In the genomic region with DNA sequence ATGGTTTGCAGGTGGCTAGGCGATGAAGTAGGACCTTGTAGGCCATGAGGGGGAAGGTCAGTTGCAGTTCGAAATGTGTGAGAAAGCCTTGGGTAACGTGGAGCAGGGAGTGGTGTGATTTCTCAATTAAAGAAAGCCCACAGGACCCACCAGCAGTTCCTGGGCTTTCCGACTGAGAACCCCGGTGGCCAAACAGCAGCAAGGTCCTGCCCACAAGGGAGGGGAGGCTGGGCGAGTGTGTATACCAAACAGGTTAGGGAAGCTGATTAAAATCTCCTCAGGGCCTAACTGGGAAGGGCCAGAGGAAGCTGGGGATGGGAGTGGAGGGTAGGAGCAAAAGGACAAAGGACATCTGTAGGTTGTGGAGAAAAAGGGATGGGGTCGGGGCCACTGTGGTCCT, we compare ENCODE assay signal across 11 cellular contexts. TPM values are rescaled to one million over a fixed set of nuclear protein-coding genes. Genes with fewer than 3 reads are reported as not detected.
DNase-seq lines count a peak whose midpoint lies in the region; ATAC-seq, FAIRE-seq and TF ChIP-seq lines count a peak whose summit lies in the region.
"Had no signal": no experiment of that assay in that cellular context is flagged by ENCODE, and none has a peak within 500 bp of the region (broad histone marks: within the 10 kb centered on the region; RNA-seq: fewer than 3 reads in every experiment).

No MANE protein-coding gene starts in this region.

- TF ChIP-seq CTCF in vagina (IDR thresholded peaks at IDR 0.05): no peak

- H3K4me3 Mint-ChIP-seq in stimulated activated naive CD8-positive, alpha-beta T cell treated with anti-CD3 and anti-CD28 coated beads, Interleukin-15, Interleukin-2, amounts not matched to agents 100 ng/mL and 50 ng/mL, for 24 hours: no peak overlapping the region
- peak overlapping the region; percentile 85 for H3K4me3 Mint-ChIP-seq in activated T-helper 17 cell treated with anti-CD3 and anti-CD28 coated beads, Interleukin-2, amount 50 U/mL, for 72 hours
- no peak overlapping the region for H3K4me3 Mint-ChIP-seq in memory B cell

- intact Hi-C loops in vagina (cut with DNase I): no loop called here

- H3K9me3 ChIP-seq in vagina: no peaks in the 10 kb centered on the region

- peaks cover 0 to 4% of the 10 kb centered on the region in 2 donors for H3K36me3 ChIP-seq in vagina

- no peak for FAIRE-seq in GM19239 (lab: Jason Lieb, UNC)
- FAIRE-seq: H54 had no signal

- no peak for ATAC-seq in stimulated activated naive CD8-positive, alpha-beta T cell treated with anti-CD3 and anti-CD28 coated beads, Interleukin-15, Interleukin-2, amounts not matched to agents 100 U/mL and 50 U/mL, for 24 hours
- no peak for ATAC-seq in activated T-helper 17 cell treated with anti-CD3 and anti-CD28 coated beads, Interleukin-2, amount 50 U/mL, for 72 hours (replicated peaks)
- ATAC-seq in memory B cell (ENCODE audit: low read depth): no peak
- no peak for ATAC-seq in HG03108 (IDR thresholded peaks at IDR 0.05; ENCODE audit: unreplicated experiment)

- peaks cover 20% of the 10 kb centered on the region for H3K4me1 Mint-ChIP-seq in stimulated activated naive CD8-positive, alpha-beta T cell treated with anti-CD3 and anti-CD28 coated beads, Interleukin-15, Interleukin-2, amounts not matched to agents 100 ng/mL and 50 ng/mL, for 24 hours (ENCODE audit: low read depth)
- peaks cover 8% of the 10 kb centered on the region for H3K4me1 Mint-ChIP-seq in activated T-helper 17 cell treated with anti-CD3 and anti-CD28 coated beads, Interleukin-2, amount 50 U/mL, for 72 hours
- peaks cover 12% of the 10 kb centered on the region for H3K4me1 Mint-ChIP-seq in memory B cell

- no peak for DNase-seq in stimulated activated naive CD8-positive, alpha-beta T cell treated with anti-CD3 and anti-CD28 coated beads, Interleukin-15, Interleukin-2, amounts not matched to agents 100 U/mL and 50 U/mL, for 24 hours
- DNase-seq in memory B cell (ENCODE audit: low spot score in 2 of 2): no peak
- no peak for DNase-seq in vagina (ENCODE audit: extremely low spot score in 2 of 2)
- no peak for DNase-seq in stimulated activated CD4-positive, alpha-beta T cell treated with anti-CD3 and anti-CD28 coated beads, Interleukin-15, amount 100 ng/mL, for 24 hours
- no peak for DNase-seq in GM19239 (ENCODE audit: insufficient read length, low spot score)
- DNase-seq: brain microvascular endothelial cell, NCI-H1930 had no signal

- peak overlapping the region; percentile 22 for H3K27ac Mint-ChIP-seq in stimulated activated naive CD8-positive, alpha-beta T cell treated with anti-CD3 and anti-CD28 coated beads, Interleukin-15, Interleukin-2, amounts not matched to agents 100 ng/mL and 50 ng/mL, for 24 hours
- H3K27ac Mint-ChIP-seq in activated T-helper 17 cell treated with anti-CD3 and anti-CD28 coated beads, Interleukin-2, amount 50 U/mL, for 72 hours: peak overlapping the region; percentile 54
- peak overlapping the region; percentile 75 for H3K27ac Mint-ChIP-seq in memory B cell

- H3K36me3 Mint-ChIP-seq in stimulated activated naive CD8-positive, alpha-beta T cell treated with anti-CD3 and anti-CD28 coated beads, Interleukin-15, Interleukin-2, amounts not matched to agents 100 ng/mL and 50 ng/mL, for 24 hours (ENCODE audit: low read depth): peaks cover 7% of the 10 kb centered on the region
- peaks cover 27% of the 10 kb centered on the region for H3K36me3 Mint-ChIP-seq in activated T-helper 17 cell treated with anti-CD3 and anti-CD28 coated beads, Interleukin-2, amount 50 U/mL, for 72 hours (ENCODE audit: low read depth)
- no peaks in the 10 kb centered on the region for H3K36me3 Mint-ChIP-seq in memory B cell

- no peak for TF ChIP-seq POLR2A in vagina (IDR thresholded peaks at IDR 0.05)

- peak overlapping the region; percentile 17 for H3K27ac ChIP-seq in vagina
- H3K27ac ChIP-seq: brain microvascular endothelial cell had no signal

- no peaks in the 10 kb centered on the region for H3K27me3 Mint-ChIP-seq in stimulated activated naive CD8-positive, alpha-beta T cell treated with anti-CD3 and anti-CD28 coated beads, Interleukin-15, Interleukin-2, amounts not matched to agents 100 ng/mL and 50 ng/mL, for 24 hours
- H3K27me3 Mint-ChIP-seq in activated T-helper 17 cell treated with anti-CD3 and anti-CD28 coated beads, Interleukin-2, amount 50 U/mL, for 72 hours: no peaks in the 10 kb centered on the region
- H3K27me3 Mint-ChIP-seq in memory B cell: no peaks in the 10 kb centered on the region

- H3K9me3 Mint-ChIP-seq in stimulated activated naive CD8-positive, alpha-beta T cell treated with anti-CD3 and anti-CD28 coated beads, Interleukin-15, Interleukin-2, amounts not matched to agents 100 ng/mL and 50 ng/mL, for 24 hours: no peaks in the 10 kb centered on the region
- H3K9me3 Mint-ChIP-seq in activated T-helper 17 cell treated with anti-CD3 and anti-CD28 coated beads, Interleukin-2, amount 50 U/mL, for 72 hours: no peaks in the 10 kb centered on the region
- H3K9me3 Mint-ChIP-seq in memory B cell: no peaks in the 10 kb centered on the region

- H3K4me1 ChIP-seq in vagina: peaks cover 6% of the 10 kb centered on the region

- H3K4me3 ChIP-seq in vagina: no peak overlapping the region

- no peaks in the 10 kb centered on the region for H3K27me3 ChIP-seq in vagina
- H3K27me3 ChIP-seq: brain microvascular endothelial cell had no signal

RNA-seq across cellular contexts. Expression of a gene that starts 2.4 kb away (rescaled TPM):
- 10 to 100 TPM; 39.9 to 42.1 TPM for total RNA-seq in activated T-helper 17 cell treated with anti-CD3 and anti-CD28 coated beads, Interleukin-2, amount 50 U/mL, for 72 hours
- total RNA-seq in vagina: 54.5 TPM

RNA-seq across cellular contexts. Expression of a gene that starts 6.0 kb away (rescaled TPM):
- 100 to 1,000 TPM; 120 to 165 TPM for total RNA-seq in activated T-helper 17 cell treated with anti-CD3 and anti-CD28 coated beads, Interleukin-2, amount 50 U/mL, for 72 hours
- 116 TPM for total RNA-seq in vagina

RNA-seq across cellular contexts. Expression of a gene that starts 13.0 kb away (rescaled TPM):
- 10 to 100 TPM; 49.3 to 71.4 TPM for total RNA-seq in activated T-helper 17 cell treated with anti-CD3 and anti-CD28 coated beads, Interleukin-2, amount 50 U/mL, for 72 hours
- total RNA-seq in vagina: 33.6 TPM

RNA-seq across cellular contexts. Expression of a gene that starts 19.6 kb away (rescaled TPM):
- total RNA-seq in activated T-helper 17 cell treated with anti-CD3 and anti-CD28 coated beads, Interleukin-2, amount 50 U/mL, for 72 hours: 10 to 100 TPM; 39.3 to 40.8 TPM
- total RNA-seq in vagina: 59.2 TPM

RNA-seq across cellular contexts. Expression of a gene that starts 21.9 kb away (rescaled TPM):
- 10 to 100 TPM; 13.9 to 16.7 TPM for total RNA-seq in activated T-helper 17 cell treated with anti-CD3 and anti-CD28 coated beads, Interleukin-2, amount 50 U/mL, for 72 hours
- 52.1 TPM for total RNA-seq in vagina

Comparison
In these comparisons a context has a peak if more than half of its experiments do, and no peak if none do; other contexts are left out.
1. H3K27ac Mint-ChIP-seq: peak in every context shown above with its lines; median percentile 75 in memory B cell; 54 in activated T-helper 17 cell treated with anti-CD3 and anti-CD28 coated beads, Interleukin-2, amount 50 U/mL, for 72 hours; 22 in stimulated activated naive CD8-positive, alpha-beta T cell treated with anti-CD3 and anti-CD28 coated beads, Interleukin-15, Interleukin-2, amounts not matched to agents 100 ng/mL and 50 ng/mL, for 24 hours.